In the genomic region with DNA sequence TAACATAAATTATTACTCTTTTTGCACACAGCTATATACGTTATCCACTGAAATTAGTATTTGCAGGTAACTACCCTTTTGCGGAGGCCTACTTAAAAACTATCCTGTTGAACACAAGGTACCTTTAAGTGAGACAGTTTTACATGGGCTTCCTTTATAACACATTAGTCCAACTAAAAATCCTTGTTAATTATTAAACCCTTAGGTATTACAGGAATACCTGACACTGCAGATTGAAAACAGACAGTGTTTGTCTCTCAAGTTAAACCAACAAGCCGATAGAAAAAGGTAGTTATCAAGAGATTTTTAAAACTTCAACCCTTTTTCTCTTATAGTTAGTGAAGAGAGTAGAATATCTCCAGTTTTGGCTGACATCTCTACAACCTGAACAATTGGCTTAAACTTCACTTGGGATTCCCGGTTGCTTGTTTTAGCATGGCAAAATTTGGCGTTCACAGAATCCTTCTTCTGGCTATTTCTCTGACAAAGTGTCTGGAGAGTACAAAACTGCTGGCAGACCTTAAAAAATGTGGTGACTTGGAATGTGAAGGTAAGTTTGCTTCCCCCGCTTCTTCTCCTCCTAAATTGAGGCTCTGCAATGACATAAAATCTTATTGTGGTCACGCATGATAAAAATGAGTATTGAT, we compare ENCODE assay signal across 8 cellular contexts. TPM values are rescaled to one million over a fixed set of nuclear protein-coding genes. Genes with fewer than 3 reads are reported as not detected.
DNase-seq lines count a peak whose midpoint lies in the region; FAIRE-seq and TF ChIP-seq lines count a peak whose summit lies in the region.

A gene with protein sequence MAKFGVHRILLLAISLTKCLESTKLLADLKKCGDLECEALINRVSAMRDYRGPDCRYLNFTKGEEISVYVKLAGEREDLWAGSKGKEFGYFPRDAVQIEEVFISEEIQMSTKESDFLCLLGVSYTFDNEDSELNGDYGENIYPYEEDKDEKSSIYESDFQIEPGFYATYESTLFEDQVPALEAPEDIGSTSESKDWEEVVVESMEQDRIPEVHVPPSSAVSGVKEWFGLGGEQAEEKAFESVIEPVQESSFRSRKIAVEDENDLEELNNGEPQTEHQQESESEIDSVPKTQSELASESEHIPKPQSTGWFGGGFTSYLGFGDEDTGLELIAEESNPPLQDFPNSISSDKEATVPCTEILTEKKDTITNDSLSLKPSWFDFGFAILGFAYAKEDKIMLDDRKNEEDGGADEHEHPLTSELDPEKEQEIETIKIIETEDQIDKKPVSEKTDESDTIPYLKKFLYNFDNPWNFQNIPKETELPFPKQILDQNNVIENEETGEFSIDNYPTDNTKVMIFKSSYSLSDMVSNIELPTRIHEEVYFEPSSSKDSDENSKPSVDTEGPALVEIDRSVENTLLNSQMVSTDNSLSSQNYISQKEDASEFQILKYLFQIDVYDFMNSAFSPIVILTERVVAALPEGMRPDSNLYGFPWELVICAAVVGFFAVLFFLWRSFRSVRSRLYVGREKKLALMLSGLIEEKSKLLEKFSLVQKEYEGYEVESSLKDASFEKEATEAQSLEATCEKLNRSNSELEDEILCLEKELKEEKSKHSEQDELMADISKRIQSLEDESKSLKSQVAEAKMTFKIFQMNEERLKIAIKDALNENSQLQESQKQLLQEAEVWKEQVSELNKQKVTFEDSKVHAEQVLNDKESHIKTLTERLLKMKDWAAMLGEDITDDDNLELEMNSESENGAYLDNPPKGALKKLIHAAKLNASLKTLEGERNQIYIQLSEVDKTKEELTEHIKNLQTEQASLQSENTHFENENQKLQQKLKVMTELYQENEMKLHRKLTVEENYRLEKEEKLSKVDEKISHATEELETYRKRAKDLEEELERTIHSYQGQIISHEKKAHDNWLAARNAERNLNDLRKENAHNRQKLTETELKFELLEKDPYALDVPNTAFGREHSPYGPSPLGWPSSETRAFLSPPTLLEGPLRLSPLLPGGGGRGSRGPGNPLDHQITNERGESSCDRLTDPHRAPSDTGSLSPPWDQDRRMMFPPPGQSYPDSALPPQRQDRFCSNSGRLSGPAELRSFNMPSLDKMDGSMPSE (N-terminal part only) (plus strand): TSS at position 236 of the 647 bp plus-strand sequence. CDS start 200 bp downstream, at position 436.

- peak within 1 kb of the TSS; percentile 55 to 80 (median 61) for H3K4me3 Mint-ChIP-seq in nephron

- peak within 1 kb of the TSS; percentile 63 for H2AFZ ChIP-seq in fibroblast of lung (ENCODE audit: low read length)

- H3K9me3 Mint-ChIP-seq in nephron = no peaks in the 10 kb centered on the region

- no peak for FAIRE-seq in GM19239 (lab: Jason Lieb, UNC)

- no peak for DNase-seq in SJCRH30
- DNase-seq in fibroblast of lung (ENCODE audit: low read depth in 2 of 2) = no peak
- no peak for DNase-seq in UCSD-AML1 (lab: John Stamatoyannopoulos, UW; ENCODE audit: unreplicated experiment)
- no peak for DNase-seq in pons (ENCODE audit: low spot score)
- no peak for DNase-seq in GM19239 (ENCODE audit: insufficient read length, low spot score)
- no peak for DNase-seq in Kasumi-1 (lab: John Stamatoyannopoulos, UW)

- no peaks in the 10 kb centered on the region for H3K36me3 ChIP-seq in BLaER1
- H3K36me3 ChIP-seq in SJCRH30 = no peaks in the 10 kb centered on the region
- H3K36me3 ChIP-seq in fibroblast of lung (ENCODE audit: control insufficient read depth, insufficient read depth, low read length) = no peaks in the 10 kb centered on the region

- H4K20me1 ChIP-seq in BLaER1 (no peaks in the 10 kb centered on the region), fibroblast of lung (ENCODE audit: control insufficient read depth, extremely low read depth, insufficient read depth, low read length) (no peaks in the 10 kb centered on the region)

- no peaks in the 10 kb centered on the region for H3K79me2 ChIP-seq in fibroblast of lung (ENCODE audit: control insufficient read depth, insufficient read depth, low read length)

- H3K27ac Mint-ChIP-seq in nephron = peak within 1 kb of the TSS; percentile 62 to 84 (median 84)

- H3K9me3 ChIP-seq in BLaER1 (no peaks in the 10 kb centered on the region), SJCRH30 (replicated peaks) (no peaks in the 10 kb centered on the region), fibroblast of lung (ENCODE audit: control insufficient read depth, insufficient read depth, low read depth, low read length) (no peaks in the 10 kb centered on the region)

- H3K4me2 ChIP-seq in BLaER1 = peak within 1 kb of the TSS; percentile 59
- H3K4me2 ChIP-seq in fibroblast of lung (ENCODE audit: extremely low read depth, insufficient read depth, low read length) = peak within 1 kb of the TSS; percentile 45

- H3K4me3 ChIP-seq in BLaER1 = no peak within 1 kb of the TSS
- H3K4me3 ChIP-seq in SJCRH30 = no peak within 1 kb of the TSS
- no peak within 1 kb of the TSS for H3K4me3 ChIP-seq in fibroblast of lung (replicated peaks in 1 of 4; ENCODE audit: control extremely low read depth in 1 of 4, insufficient read depth in 1 of 4, low read depth in 3 of 4, low read length in 4 of 4)

- no peak for TF ChIP-seq CTCF in fibroblast of lung (conservative IDR thresholded peaks at IDR 0.05 in 1 of 2, IDR thresholded peaks at IDR 0.05 in 1 of 2; ENCODE audit: low read depth in 1 of 2, low read length in 2 of 2)
- no peak for TF ChIP-seq CTCF in nephron (IDR thresholded peaks at IDR 0.05; ENCODE audit: unreplicated experiment in 3 of 3)

- H3K36me3 Mint-ChIP-seq in nephron (ENCODE audit: low read depth) = peaks cover 3% of the 10 kb centered on the region

- peak within 1 kb of the TSS; percentile 2; the same call in 1 of the 2 replicates for H3K27ac ChIP-seq in BLaER1
- no peak within 1 kb of the TSS for H3K27ac ChIP-seq in SJCRH30
- no peak within 1 kb of the TSS for H3K27ac ChIP-seq in fibroblast of lung (ENCODE audit: insufficient read depth, low read length)

- no peaks in the 10 kb centered on the region for H3K27me3 Mint-ChIP-seq in nephron (ENCODE audit: low read depth)

- H3K9ac ChIP-seq in BLaER1 (no peak within 1 kb of the TSS; the same call in 1 of the 2 replicates), fibroblast of lung (ENCODE audit: insufficient read depth, low read length) (no peak within 1 kb of the TSS)

- H3K4me1 ChIP-seq in BLaER1 (peaks cover 11% of the 10 kb centered on the region), SJCRH30 (peaks cover 4% of the 10 kb centered on the region; the same call in 1 of the 2 replicates), fibroblast of lung (ENCODE audit: control insufficient read depth, extremely low read depth, insufficient read depth, low read length) (peaks cover 3% of the 10 kb centered on the region)

- H3K27me3 ChIP-seq in BLaER1 (no peaks in the 10 kb centered on the region), SJCRH30 (no peaks in the 10 kb centered on the region), fibroblast of lung (ENCODE audit: control insufficient read depth, insufficient read depth, low read length) (no peaks in the 10 kb centered on the region)

- H3K4me1 Mint-ChIP-seq in nephron = peaks cover 11% of the 10 kb centered on the region

RNA-seq across cellular contexts. Expression of the gene that starts here (rescaled TPM):
- total RNA-seq in SJCRH30 (2014; rRNA removed; shearing (Covaris generic)) = 16.4 and 20.5 TPM in 2 replicates
- total RNA-seq in fibroblast of lung = 11.8 and 15.0 TPM in 2 replicates
- polyA plus RNA-seq in fibroblast of lung = 8.5 and 9.7 TPM in 2 replicates
- 5.9 and 7.3 TPM in 2 replicates for polyA plus RNA-seq in fibroblast of lung (2012)
- 2.0 and 3.2 TPM in 2 replicates for polyA minus RNA-seq in fibroblast of lung (ENCODE audit: low replicate concordance)
